In genomic region chr10:22665329-22665728, GRCh38 we compare ENCODE assay signal across 14 cellular contexts. TPM values are rescaled to one million over a fixed set of nuclear protein-coding genes. Genes with fewer than 3 reads are reported as not detected.
DNase-seq lines count a peak whose midpoint lies in the region; ATAC-seq and TF ChIP-seq lines count a peak whose summit lies in the region.
"Had no signal": no experiment of that assay in that cellular context is flagged by ENCODE, and none has a peak within 500 bp of the region (broad histone marks: within the 10 kb centered on the region; RNA-seq: fewer than 3 reads in every experiment).

No MANE protein-coding gene starts in this region.

- peaks cover 91% of the 10 kb centered on the region for H3K4me1 ChIP-seq in CD8-positive, alpha-beta T cell (ENCODE audit: insufficient read depth, low read length)

- intact Hi-C loops in CD8-positive, alpha-beta T cell (cut with DNase I, micrococcal nuclease) = loop anchor here in 1 of 2 experiments (5.0 kb wide), 1 partner anchor 228 kb away; no protein-coding TSS in a partner anchor
- intact Hi-C loops in natural killer cell (cut with micrococcal nuclease) = loop anchor here (5.0 kb wide), 3 partner anchors 33 to 68 kb away; partner anchors contain the start of gene PIP4K2A

- no peak for ATAC-seq in CD8-positive, alpha-beta T cell
- ATAC-seq in activated T-helper 17 cell treated with anti-CD3 and anti-CD28 coated beads, Interleukin-2, amount 50 U/mL, for 72 hours (replicated peaks) = no peak
- ATAC-seq in natural killer cell (no peak), HG03457 (IDR thresholded peaks at IDR 0.05; ENCODE audit: unreplicated experiment) (no peak)
- ATAC-seq: A549 had no signal

- H3K9me3 ChIP-seq in CD8-positive, alpha-beta T cell (ENCODE audit: low read length) = no peaks in the 10 kb centered on the region
- H3K9me3 ChIP-seq: A549 had no signal

- DNase-seq in activated T-cell treated with anti-CD3 and anti-CD28 coated beads, Interleukin-2, amount 50 U/mL, for 24 hours = no peak
- DNase-seq in activated T-cell treated with anti-CD3 and anti-CD28 coated beads, Interleukin-2, amount 50 U/mL, for 48 hours = no peak
- peak in 1 of 7 experiments; percentile 39 for DNase-seq in CD8-positive, alpha-beta T cell
- DNase-seq in natural killer cell = no peak
- no peak for DNase-seq in iPS-NIHi11 (ENCODE audit: low spot score)
- no peak for DNase-seq in 8988T
- DNase-seq: GF-D8, MM.1S, NCI-H1105, NCI-H1694 treated with DMSO at 0.1 percent for 48 hours had no signal

- H3K4me3 ChIP-seq in CD8-positive, alpha-beta T cell (ENCODE audit: low read depth, low read length) = no peak overlapping the region
- H3K4me3 ChIP-seq: A549 had no signal

- no peaks in the 10 kb centered on the region for H3K36me3 ChIP-seq in CD8-positive, alpha-beta T cell (ENCODE audit: insufficient read depth, low read length)

- H3K4me3 Mint-ChIP-seq in activated T-cell treated with anti-CD3 and anti-CD28 coated beads, Interleukin-2, amount 50 U/mL, for 24 hours = no peak overlapping the region
- peak overlapping the region; percentile 52 for H3K4me3 Mint-ChIP-seq in CD8-positive, alpha-beta T cell
- H3K4me3 Mint-ChIP-seq in activated T-helper 17 cell treated with anti-CD3 and anti-CD28 coated beads, Interleukin-2, amount 50 U/mL, for 72 hours = peak overlapping the region; percentile 43
- peak overlapping the region; percentile 49 for H3K4me3 Mint-ChIP-seq in natural killer cell

- peaks cover 93% of the 10 kb centered on the region for H3K4me1 Mint-ChIP-seq in activated T-cell treated with anti-CD3 and anti-CD28 coated beads, Interleukin-2, amount 50 U/mL, for 24 hours (ENCODE audit: low read depth)
- peaks cover 86% of the 10 kb centered on the region for H3K4me1 Mint-ChIP-seq in CD8-positive, alpha-beta T cell (ENCODE audit: low read depth)
- H3K4me1 Mint-ChIP-seq in activated T-helper 17 cell treated with anti-CD3 and anti-CD28 coated beads, Interleukin-2, amount 50 U/mL, for 72 hours = peaks cover 42% of the 10 kb centered on the region
- peaks cover 74 to 83% of the 10 kb centered on the region in 2 donors for H3K4me1 Mint-ChIP-seq in natural killer cell

- H3K36me3 Mint-ChIP-seq in activated T-cell treated with anti-CD3 and anti-CD28 coated beads, Interleukin-2, amount 50 U/mL, for 24 hours (ENCODE audit: low read depth) = peaks cover 8% of the 10 kb centered on the region
- H3K36me3 Mint-ChIP-seq in CD8-positive, alpha-beta T cell = peaks cover 6% of the 10 kb centered on the region
- H3K36me3 Mint-ChIP-seq in activated T-helper 17 cell treated with anti-CD3 and anti-CD28 coated beads, Interleukin-2, amount 50 U/mL, for 72 hours (ENCODE audit: low read depth) = peaks cover 7% of the 10 kb centered on the region
- H3K36me3 Mint-ChIP-seq in natural killer cell = no peaks in the 10 kb centered on the region

- POLR2A ChIA-PET in CD8-positive, alpha-beta T cell (lab: Charles Lee) = interaction anchor here (0.6 to 1.2 kb wide), 4 partner anchors 10 to 39 kb away, joined by 3 to 8 read pairs (median 4); no protein-coding TSS in a partner anchor

- H3K27me3 Mint-ChIP-seq in activated T-cell treated with anti-CD3 and anti-CD28 coated beads, Interleukin-2, amount 50 U/mL, for 24 hours = no peaks in the 10 kb centered on the region
- H3K27me3 Mint-ChIP-seq in CD8-positive, alpha-beta T cell (ENCODE audit: low read depth) = no peaks in the 10 kb centered on the region
- H3K27me3 Mint-ChIP-seq in activated T-helper 17 cell treated with anti-CD3 and anti-CD28 coated beads, Interleukin-2, amount 50 U/mL, for 72 hours = no peaks in the 10 kb centered on the region
- H3K27me3 Mint-ChIP-seq in natural killer cell (ENCODE audit: low read depth in 2 of 2) = no peaks in the 10 kb centered on the region

- no peaks in the 10 kb centered on the region for H3K27me3 ChIP-seq in CD8-positive, alpha-beta T cell (ENCODE audit: insufficient read depth, low read length)

- peak overlapping the region; percentile 86 for H3K27ac Mint-ChIP-seq in activated T-cell treated with anti-CD3 and anti-CD28 coated beads, Interleukin-2, amount 50 U/mL, for 24 hours
- peak overlapping the region; percentile 84 for H3K27ac Mint-ChIP-seq in CD8-positive, alpha-beta T cell
- peak overlapping the region; percentile 21 for H3K27ac Mint-ChIP-seq in activated T-helper 17 cell treated with anti-CD3 and anti-CD28 coated beads, Interleukin-2, amount 50 U/mL, for 72 hours
- peak overlapping the region; percentile 81 to 99 for H3K27ac Mint-ChIP-seq in natural killer cell

- CTCF ChIA-PET in CD8-positive, alpha-beta T cell (lab: Charles Lee) = interaction anchor here (1.0 to 2.2 kb wide), 4 partner anchors 10 to 36 kb away, joined by 3 to 19 read pairs (median 3); no protein-coding TSS in a partner anchor

- no peak overlapping the region for H3K27ac ChIP-seq in CD8-positive, alpha-beta T cell (ENCODE audit: low read depth, low read length)
- H3K27ac ChIP-seq: A549, C4-2B had no signal

- no peak for TF ChIP-seq CTCF in CD8-positive, alpha-beta T cell (IDR thresholded peaks at IDR 0.05)
- TF ChIP-seq CTCF in natural killer cell (IDR thresholded peaks at IDR 0.05) = no peak

- no peaks in the 10 kb centered on the region for H3K9me3 Mint-ChIP-seq in activated T-cell treated with anti-CD3 and anti-CD28 coated beads, Interleukin-2, amount 50 U/mL, for 24 hours
- no peaks in the 10 kb centered on the region for H3K9me3 Mint-ChIP-seq in CD8-positive, alpha-beta T cell
- no peaks in the 10 kb centered on the region for H3K9me3 Mint-ChIP-seq in activated T-helper 17 cell treated with anti-CD3 and anti-CD28 coated beads, Interleukin-2, amount 50 U/mL, for 72 hours
- H3K9me3 Mint-ChIP-seq in natural killer cell = no peaks in the 10 kb centered on the region

RNA-seq across cellular contexts. Expression of gene PIP4K2A, which starts 49.0 kb away (rescaled TPM):
- 10 to 100 TPM; 82.5 to 89.5 TPM for total RNA-seq in CD8-positive, alpha-beta T cell
- 100 to 1,000 TPM in 1 of 2 donors, 10 to 100 TPM in 1; 86.1 to 111 TPM for total RNA-seq in activated T-helper 17 cell treated with anti-CD3 and anti-CD28 coated beads, Interleukin-2, amount 50 U/mL, for 72 hours
- 100 to 1,000 TPM; 311 to 423 (median 405) TPM for total RNA-seq in natural killer cell

Comparison
In these comparisons a context has a peak if more than half of its experiments do, and no peak if none do; other contexts are left out.
1. H3K27ac Mint-ChIP-seq: peak in every context shown above with its lines; median percentile 90 in natural killer cell; 86 in activated T-cell treated with anti-CD3 and anti-CD28 coated beads, Interleukin-2, amount 50 U/mL, for 24 hours; 84 in CD8-positive, alpha-beta T cell; 21 in activated T-helper 17 cell treated with anti-CD3 and anti-CD28 coated beads, Interleukin-2, amount 50 U/mL, for 72 hours.